11 cellular contexts compared by ENCODE assay signal in genomic region chr1:24970399-24970753, GRCh38. TPM values are rescaled to one million over a fixed set of nuclear protein-coding genes. Genes with fewer than 3 reads are reported as not detected.
A peak's percentile ranks its signal among the peaks of the same experiment; 100 is the strongest.
DNase-seq lines count a peak whose midpoint lies in the region; ATAC-seq and TF ChIP-seq lines count a peak whose summit lies in the region.
"Had no signal": no experiment of that assay in that cellular context is flagged by ENCODE, and none has a peak within 500 bp of the region (broad histone marks: within the 10 kb centered on the region; RNA-seq: fewer than 3 reads in every experiment).

No MANE protein-coding gene starts in this region.

- H3K36me3 Mint-ChIP-seq in activated T-cell treated with anti-CD3 and anti-CD28 coated beads, Interleukin-2, amount 50 U/mL, for 24 hours (ENCODE audit: low read depth), result peaks cover 11% of the 10 kb centered on the region
- H3K36me3 Mint-ChIP-seq in activated T-cell treated with anti-CD3 and anti-CD28 coated beads, Interleukin-2, amount 50 U/mL, for 4 hours (ENCODE audit: insufficient read depth), result peaks cover 4% of the 10 kb centered on the region
- peaks cover 20% of the 10 kb centered on the region for H3K36me3 Mint-ChIP-seq in stimulated activated effector memory CD8-positive, alpha-beta T cell treated with anti-CD3 and anti-CD28 coated beads, Interleukin-12 subunit alpha, Interleukin-12 subunit beta, amount 100 ng/mL, for 72 hours
- H3K36me3 Mint-ChIP-seq: IgD-negative memory B cell had no signal

- H3K27me3 Mint-ChIP-seq in activated T-cell treated with anti-CD3 and anti-CD28 coated beads, Interleukin-2, amount 50 U/mL, for 24 hours, result no peaks in the 10 kb centered on the region
- no peaks in the 10 kb centered on the region for H3K27me3 Mint-ChIP-seq in activated T-cell treated with anti-CD3 and anti-CD28 coated beads, Interleukin-2, amount 50 U/mL, for 4 hours (ENCODE audit: low read depth)
- H3K27me3 Mint-ChIP-seq: IgD-negative memory B cell had no signal

- CTCF ChIA-PET in RWPE1 (lab: Yijun Ruan, JAX), result interaction anchor here (1.1 kb wide), 1 partner anchor 122 kb away, joined by 3 read pairs; no protein-coding TSS in a partner anchor

- DNase-seq in activated T-cell treated with anti-CD3 and anti-CD28 coated beads, Interleukin-2, amount 50 U/mL, for 24 hours, result no peak
- no peak for DNase-seq in activated T-cell treated with anti-CD3 and anti-CD28 coated beads, Interleukin-2, amount 50 U/mL, for 4 hours
- peak; percentile 34 for DNase-seq in RWPE1 (ENCODE audit: low spot score)
- DNase-seq in fibroblast of peridontal ligament (ENCODE audit: extremely low read depth), result peak; percentile 11
- no peak for DNase-seq in stimulated activated effector memory CD8-positive, alpha-beta T cell treated with anti-CD3 and anti-CD28 coated beads, Interleukin-12 subunit alpha, Interleukin-12 subunit beta, amount 100 ng/mL, for 72 hours (ENCODE audit: low spot score in 2 of 2)
- DNase-seq in MV-4-11 (lab: John Stamatoyannopoulos, UW), result no peak
- no peak for DNase-seq in NCI-H187 (lab: John Stamatoyannopoulos, UW)
- DNase-seq: CD4-positive, CD25-positive, alpha-beta regulatory T cell had no signal

- no peak overlapping the region for H3K27ac ChIP-seq in RWPE1

- peak overlapping the region; percentile 88 for H3K27ac Mint-ChIP-seq in activated T-cell treated with anti-CD3 and anti-CD28 coated beads, Interleukin-2, amount 50 U/mL, for 24 hours
- peak overlapping the region; percentile 0 for H3K27ac Mint-ChIP-seq in stimulated activated effector memory CD8-positive, alpha-beta T cell treated with anti-CD3 and anti-CD28 coated beads, Interleukin-12 subunit alpha, Interleukin-12 subunit beta, amount 100 ng/mL, for 72 hours

- peaks cover 13% of the 10 kb centered on the region for H3K9me3 Mint-ChIP-seq in activated T-cell treated with anti-CD3 and anti-CD28 coated beads, Interleukin-2, amount 50 U/mL, for 24 hours
- peaks cover 15% of the 10 kb centered on the region for H3K9me3 Mint-ChIP-seq in activated T-cell treated with anti-CD3 and anti-CD28 coated beads, Interleukin-2, amount 50 U/mL, for 4 hours
- H3K9me3 Mint-ChIP-seq in stimulated activated effector memory CD8-positive, alpha-beta T cell treated with anti-CD3 and anti-CD28 coated beads, Interleukin-12 subunit alpha, Interleukin-12 subunit beta, amount 100 ng/mL, for 72 hours, result peaks cover 11% of the 10 kb centered on the region

- H3K4me1 Mint-ChIP-seq in activated T-cell treated with anti-CD3 and anti-CD28 coated beads, Interleukin-2, amount 50 U/mL, for 24 hours (ENCODE audit: low read depth), result peaks cover 87% of the 10 kb centered on the region
- H3K4me1 Mint-ChIP-seq in activated T-cell treated with anti-CD3 and anti-CD28 coated beads, Interleukin-2, amount 50 U/mL, for 4 hours (ENCODE audit: low read depth), result peaks cover 68% of the 10 kb centered on the region
- H3K4me1 Mint-ChIP-seq in stimulated activated effector memory CD8-positive, alpha-beta T cell treated with anti-CD3 and anti-CD28 coated beads, Interleukin-12 subunit alpha, Interleukin-12 subunit beta, amount 100 ng/mL, for 72 hours, result peaks cover 86% of the 10 kb centered on the region

- H3K4me3 Mint-ChIP-seq in activated T-cell treated with anti-CD3 and anti-CD28 coated beads, Interleukin-2, amount 50 U/mL, for 24 hours, result peak overlapping the region; percentile 68
- no peak overlapping the region for H3K4me3 Mint-ChIP-seq in activated T-cell treated with anti-CD3 and anti-CD28 coated beads, Interleukin-2, amount 50 U/mL, for 4 hours
- H3K4me3 Mint-ChIP-seq in stimulated activated effector memory CD8-positive, alpha-beta T cell treated with anti-CD3 and anti-CD28 coated beads, Interleukin-12 subunit alpha, Interleukin-12 subunit beta, amount 100 ng/mL, for 72 hours, result peak overlapping the region; percentile 10
- H3K4me3 Mint-ChIP-seq: CD4-positive, CD25-positive, alpha-beta regulatory T cell had no signal

- TF ChIP-seq CTCF in RWPE1 (conservative IDR thresholded peaks at IDR 0.05; ENCODE audit: low read depth), result no peak

- no peak for ATAC-seq in activated T-cell treated with anti-CD3 and anti-CD28 coated beads, Interleukin-2, amount 50 U/mL, for 4 hours
- ATAC-seq in stimulated activated effector memory CD8-positive, alpha-beta T cell treated with anti-CD3 and anti-CD28 coated beads, Interleukin-12 subunit alpha, Interleukin-12 subunit beta, amount 100 ng/mL, for 72 hours, result no peak
- ATAC-seq in GM19395 (IDR thresholded peaks at IDR 0.05; ENCODE audit: unreplicated experiment), result no peak
- ATAC-seq: sciatic nerve had no signal

- POLR2A ChIA-PET in RWPE1 (lab: Yijun Ruan, JAX; ENCODE audit: low non-redundant PET), result no interaction called here

RNA-seq across cellular contexts. Expression of gene RUNX3, which starts 40.3 kb away (rescaled TPM):
- 100 to 1,000 TPM; 236 to 264 (median 258) TPM for total RNA-seq in activated T-cell treated with anti-CD3 and anti-CD28 coated beads, Interleukin-2, amount 50 U/mL, for 4 hours

Comparison
In these comparisons a context has a peak if more than half of its experiments do, and no peak if none do; other contexts are left out.
1. DNase-seq: peak in RWPE1 (single experiment) and fibroblast of peridontal ligament (single experiment); none in activated T-cell treated with anti-CD3 and anti-CD28 coated beads, Interleukin-2, amount 50 U/mL, for 24 hours (single experiment), activated T-cell treated with anti-CD3 and anti-CD28 coated beads, Interleukin-2, amount 50 U/mL, for 4 hours (single experiment), stimulated activated effector memory CD8-positive, alpha-beta T cell treated with anti-CD3 and anti-CD28 coated beads, Interleukin-12 subunit alpha, Interleukin-12 subunit beta, amount 100 ng/mL, for 72 hours (0 of 2), MV-4-11 (single experiment) and NCI-H187 (0 of 2).